Comparison of ENCODE assay signal across 8 cellular contexts in genomic region chr16:19804538-19805323, GRCh38.
DNase-seq lines count a peak whose midpoint lies in the region; ATAC-seq, FAIRE-seq and TF ChIP-seq lines count a peak whose summit lies in the region.

No MANE protein-coding gene starts in this region.

- TF ChIP-seq POLR2A in H1 (IDR thresholded peaks at IDR 0.05; ENCODE audit: control extremely low read depth in 1 of 2, low read depth in 2 of 2, low read length in 2 of 2) = no peak

- peaks cover 20% of the 10 kb centered on the region for H3K9me3 ChIP-seq in BLaER1
- no peaks in the 10 kb centered on the region for H3K9me3 ChIP-seq in T-helper 17 cell (ENCODE audit: control insufficient read depth, low read length, poor library complexity, severe bottlenecking)
- peaks cover 22% of the 10 kb centered on the region in 2 experiments for H3K9me3 ChIP-seq in H1 (ENCODE audit: insufficient read depth in 2 of 2, low read depth in 1 of 2, low read length in 1 of 2)
- peaks cover 9% of the 10 kb centered on the region for H3K9me3 ChIP-seq in MG63

- ATAC-seq in T-helper 17 cell (peak; percentile 59), HG03354 (IDR thresholded peaks at IDR 0.05; ENCODE audit: poor library complexity, severe bottlenecking, unreplicated experiment) (no peak)

- no peak overlapping the region for H2AK5ac ChIP-seq in H1 (ENCODE audit: low read depth, low read length)

- peak overlapping the region; percentile 37 for H2BK120ac ChIP-seq in H1 (replicated peaks; ENCODE audit: low read depth, low read length)

- POLR2A ChIA-PET in H1 (lab: Charles Lee; ENCODE audit: partially characterized antibody) = interaction anchor here (0.9 to 1.5 kb wide), 7 partner anchors 27 to 248 kb away, joined by 3 to 4 read pairs (median 3); partner anchors contain the start of gene GPRC5B

- H2BK12ac ChIP-seq in H1 (ENCODE audit: low read depth, low read length) = 0 out of 2 replicates have a peak overlapping the region, but pooled peaks have one; percentile 60

- peak overlapping the region; percentile 3 for H3K18ac ChIP-seq in H1 (ENCODE audit: extremely low read depth, low read length)

- peaks cover 9% of the 10 kb centered on the region for H3K9me3 Mint-ChIP-seq in osteocyte (ENCODE audit: unreplicated experiment)

- H3K4ac ChIP-seq in H1 (replicated peaks; ENCODE audit: insufficient read length, low read depth, low read length) = no peak overlapping the region

- TF ChIP-seq RAD21 in H1 (IDR thresholded peaks at IDR 0.05 in 1 of 2, conservative IDR thresholded peaks at IDR 0.05 in 1 of 2; ENCODE audit: low read depth in 2 of 2, low read length in 2 of 2) = no peak; a peak in 1 of 4 replicates

- H3K4me1 ChIP-seq in BLaER1 = peaks cover 46% of the 10 kb centered on the region
- H3K4me1 ChIP-seq in H1 (replicated peaks in 1 of 4; ENCODE audit: control insufficient read depth in 3 of 4, insufficient read depth in 4 of 4, low read length in 3 of 4) = peaks cover 0 to 5% (median 1%) of the 10 kb centered on the region in 4 experiments; a peak in 4 of 7 replicates

- peak; percentile 53 for DNase-seq in NCI-H1092 (lab: John Stamatoyannopoulos, UW)
- no peak for DNase-seq in T-helper 17 cell
- peak; percentile 38 to 55 for DNase-seq in H1 (ENCODE audit: low read depth in 1 of 2, low spot score in 2 of 2)
- DNase-seq in osteocyte (ENCODE audit: extremely low spot score, unreplicated experiment) = peak; percentile 59
- DNase-seq in MG63 = no peak
- no peak for DNase-seq in NCI-H524 (lab: John Stamatoyannopoulos, UW)

- H4K91ac ChIP-seq in H1 (replicated peaks; ENCODE audit: insufficient read length, low read length) = peak overlapping the region; percentile 86

- no peaks in the 10 kb centered on the region for H3K79me1 ChIP-seq in H1 (ENCODE audit: low read depth, low read length)

- no peak overlapping the region for H2BK15ac ChIP-seq in H1 (ENCODE audit: low read length)

- H3K36me3 Mint-ChIP-seq in T-helper 17 cell (ENCODE audit: low read depth) (no peaks in the 10 kb centered on the region), osteocyte (ENCODE audit: unreplicated experiment) (peaks cover 3% of the 10 kb centered on the region)

- H3K4me1 Mint-ChIP-seq in T-helper 17 cell = peaks cover 11% of the 10 kb centered on the region
- H3K4me1 Mint-ChIP-seq in osteocyte (ENCODE audit: unreplicated experiment) = peaks cover 1% of the 10 kb centered on the region

- H2AFZ ChIP-seq in H1 (ENCODE audit: low read length) = no peak overlapping the region

- H3K9ac ChIP-seq in BLaER1 = 0 out of 2 replicates have a peak overlapping the region, but pooled peaks have one; percentile 8
- H3K9ac ChIP-seq in H1 (replicated peaks in 1 of 4; ENCODE audit: extremely low read depth in 1 of 4, low read depth in 3 of 4, low read length in 3 of 4) = no peak overlapping the region; a peak in 1 of 7 replicates

- H3K23me2 ChIP-seq in H1 (ENCODE audit: low read depth, low read length) = no peaks in the 10 kb centered on the region

- H3K14ac ChIP-seq in H1 (ENCODE audit: insufficient read length) = no peak overlapping the region

- TF ChIP-seq EP300 in H1 (IDR thresholded peaks at IDR 0.05; ENCODE audit: borderline replicate concordance in 1 of 2, low read depth in 2 of 2, low read length in 2 of 2) = no peak

- peak overlapping the region; percentile 81 for H3K4me2 ChIP-seq in BLaER1
- peak overlapping the region; percentile 9 to 22; a peak in 2 of 4 replicates for H3K4me2 ChIP-seq in H1 (ENCODE audit: insufficient read depth in 1 of 2, low read depth in 2 of 2, low read length in 2 of 2)

- H3K4me3 ChIP-seq in BLaER1 (0 out of 2 replicates have a peak overlapping the region, but pooled peaks have one; percentile 14), H1 (ENCODE audit: extremely low read depth in 1 of 4, insufficient read depth in 2 of 4, low read depth in 3 of 4, low read length in 4 of 4) (no peak overlapping the region), MG63 (no peak overlapping the region)

- no peaks in the 10 kb centered on the region for H3K79me2 ChIP-seq in H1 (ENCODE audit: control insufficient read depth in 1 of 2, insufficient read depth in 2 of 2, low read length in 2 of 2)

- H2BK20ac ChIP-seq in H1 (ENCODE audit: low read length) = peak overlapping the region; percentile 80; the same call in 1 of the 2 replicates

- peak; percentile 65 for FAIRE-seq in H1 (lab: Jason Lieb, UNC)

- H2BK5ac ChIP-seq in H1 (ENCODE audit: low read depth, low read length) = peak overlapping the region; percentile 66; the same call in 1 of the 2 replicates

- H3K27me3 Mint-ChIP-seq in T-helper 17 cell (no peaks in the 10 kb centered on the region), osteocyte (ENCODE audit: unreplicated experiment) (no peaks in the 10 kb centered on the region)

- H3K36me3 ChIP-seq in BLaER1 = no peaks in the 10 kb centered on the region
- peaks cover 0 to 6% (median 1%) of the 10 kb centered on the region in 4 experiments; a peak in 2 of 8 replicates for H3K36me3 ChIP-seq in H1 (ENCODE audit: control insufficient read depth in 2 of 4, insufficient read depth in 4 of 4, low read length in 3 of 4)
- H3K36me3 ChIP-seq in MG63 = no peaks in the 10 kb centered on the region; the same call in none of the 2 replicates

- H3K27me3 ChIP-seq in BLaER1 = no peaks in the 10 kb centered on the region
- H3K27me3 ChIP-seq in H1 (replicated peaks in 1 of 4; ENCODE audit: control insufficient read depth in 3 of 4, extremely low read depth in 1 of 4, insufficient read depth in 3 of 4, low read length in 3 of 4) = no peaks in the 10 kb centered on the region
- H3K27me3 ChIP-seq in MG63 = no peaks in the 10 kb centered on the region

- H3K27ac ChIP-seq in BLaER1 = peak overlapping the region; percentile 71
- peak overlapping the region; percentile 44; the same call in 1 of the 2 replicates for H3K27ac ChIP-seq in H1 (ENCODE audit: low read depth, low read length)

- H4K5ac ChIP-seq in H1 (ENCODE audit: insufficient read length, low read depth, low read length) = no peak overlapping the region

- TF ChIP-seq CTCF in H1 (IDR thresholded peaks at IDR 0.05; ENCODE audit: control extremely low read depth in 1 of 3, insufficient read depth in 1 of 3, low read depth in 1 of 3, low read length in 3 of 3) = no peak
- TF ChIP-seq CTCF in osteocyte (IDR thresholded peaks at IDR 0.05) = no peak

- H4K20me1 ChIP-seq in BLaER1 = no peaks in the 10 kb centered on the region
- no peaks in the 10 kb centered on the region for H4K20me1 ChIP-seq in H1 (replicated peaks in 1 of 2; ENCODE audit: control insufficient read depth in 1 of 2, insufficient read depth in 2 of 2, low read length in 2 of 2)

- H3K27ac Mint-ChIP-seq in T-helper 17 cell = peak overlapping the region; percentile 77
- H3K27ac Mint-ChIP-seq in osteocyte (ENCODE audit: unreplicated experiment) = no peak overlapping the region

- H4K8ac ChIP-seq in H1 (ENCODE audit: extremely low read depth, insufficient read depth, low read length) = no peak overlapping the region

- CTCF ChIA-PET in H1 (lab: Charles Lee; ENCODE audit: partially characterized antibody) = interaction anchor here (0.6 to 1.7 kb wide), 3 partner anchors 27 to 202 kb away, joined by 3 to 5 read pairs (median 3); no protein-coding TSS in a partner anchor

- H3K23ac ChIP-seq in H1 (ENCODE audit: insufficient read length) = no peak overlapping the region

- H3K56ac ChIP-seq in H1 (replicated peaks; ENCODE audit: insufficient read length, low read depth, low read length) = no peak overlapping the region

- WGBS in H1 (ENCODE audit: extremely low coverage in 1 of 2, insufficient coverage in 1 of 2, insufficient read length in 1 of 2, insufficient replicate concordance in 2 of 2, low coverage in 1 of 2, low lambda C conversion rate in 2 of 2, missing lambda C conversion rate in 1 of 2), 2 experiments = 77% methylated on average over 10 of the region's 10 CpGs; no CpG with 5 or more reads in 1 of the 2 experiments

- peak overlapping the region; percentile 80 for H3K4me3 Mint-ChIP-seq in T-helper 17 cell
- H3K4me3 Mint-ChIP-seq in osteocyte (ENCODE audit: unreplicated experiment) = no peak overlapping the region

TF ChIP-seq in H1, 55 proteins besides CTCF, POLR2A, EP300 and RAD21 (continues in another document):
- TF ChIP-seq SP1 (IDR thresholded peaks at IDR 0.05; ENCODE audit: low read depth, low read length) = 0 out of 2 replicates have a peak, but pooled peaks have one; percentile 15
- no peak for TF ChIP-seq KDM1A (IDR thresholded peaks at IDR 0.05; ENCODE audit: borderline replicate concordance, low read length)
- no peak for TF ChIP-seq SIN3A (conservative IDR thresholded peaks at IDR 0.05 in 1 of 2, IDR thresholded peaks at IDR 0.05 in 1 of 2; ENCODE audit: low read depth in 1 of 2, low read length in 2 of 2)
- peak; percentile 32; the same call in 1 of the 2 replicates for TF ChIP-seq EGR1 (IDR thresholded peaks at IDR 0.05; ENCODE audit: borderline replicate concordance, low read depth, low read length)
- no peak for TF ChIP-seq CHD2 (IDR thresholded peaks at IDR 0.05; ENCODE audit: low read length)
- no peak for TF ChIP-seq FOSL1 (IDR thresholded peaks at IDR 0.05; ENCODE audit: insufficient read depth, low read depth, low read length)
- TF ChIP-seq SIRT6 (IDR thresholded peaks at IDR 0.05; ENCODE audit: low read length) = no peak
- no peak for TF ChIP-seq TEAD4 (IDR thresholded peaks at IDR 0.05; ENCODE audit: low read depth, low read length)
- TF ChIP-seq, protein P1, sequence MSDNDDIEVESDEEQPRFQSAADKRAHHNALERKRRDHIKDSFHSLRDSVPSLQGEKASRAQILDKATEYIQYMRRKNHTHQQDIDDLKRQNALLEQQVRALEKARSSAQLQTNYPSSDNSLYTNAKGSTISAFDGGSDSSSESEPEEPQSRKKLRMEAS (IDR thresholded peaks at IDR 0.05) = no peak
- no peak for TF ChIP-seq USF2 (IDR thresholded peaks at IDR 0.05; ENCODE audit: low read length)
- no peak for TF ChIP-seq TBP (IDR thresholded peaks at IDR 0.05; ENCODE audit: low read depth, low read length)
- no peak for TF ChIP-seq ATF3 (IDR thresholded peaks at IDR 0.05; ENCODE audit: insufficient read depth, low read depth, low read length)
- no peak for TF ChIP-seq RXRA (IDR thresholded peaks at IDR 0.05; ENCODE audit: insufficient read depth, low read depth, low read length)
- 0 out of 2 replicates have a peak, but pooled peaks have one; percentile 10 for TF ChIP-seq TCF12 (IDR thresholded peaks at IDR 0.05; ENCODE audit: low read depth, low read length)

Comparison
In these comparisons a context has a peak if more than half of its experiments do, and no peak if none do; other contexts are left out.
1. DNase-seq: peak in NCI-H1092 (single experiment), H1 (2 of 2) and osteocyte (single experiment); none in T-helper 17 cell (0 of 3), MG63 (single experiment) and NCI-H524 (0 of 2).